In the genomic region with DNA sequence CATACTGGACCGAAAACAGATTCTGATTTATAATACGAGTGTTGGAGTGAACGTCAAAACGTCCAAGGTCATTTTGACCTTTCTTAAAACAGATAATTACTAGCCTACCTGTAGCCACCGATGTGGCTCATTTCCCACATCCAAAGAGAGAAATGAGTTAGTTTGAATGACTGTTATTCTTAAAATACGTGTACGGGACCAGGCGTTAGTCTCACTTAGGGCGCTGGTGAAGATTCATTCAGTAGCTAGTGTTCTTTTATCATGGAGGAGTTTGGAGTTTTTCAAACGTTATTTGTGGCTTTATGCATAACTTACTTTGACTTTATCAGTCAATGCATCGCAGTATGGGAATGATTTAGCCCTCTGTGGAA, we compare ENCODE assay signal across 10 cellular contexts. TPM values are rescaled to one million over a fixed set of nuclear protein-coding genes. Genes with fewer than 3 reads are reported as not detected.
DNase-seq lines count a peak whose midpoint lies in the region; ATAC-seq and TF ChIP-seq lines count a peak whose summit lies in the region.
"Had no signal": no experiment of that assay in that cellular context is flagged by ENCODE, and none has a peak within 500 bp of the region (broad histone marks: within the 10 kb centered on the region; RNA-seq: fewer than 3 reads in every experiment).

No MANE protein-coding gene starts in this region.

- no peak overlapping the region for H2BK15ac ChIP-seq in neuronal stem cell (ENCODE audit: low read length)

- in situ Hi-C loops in ACHN (cut with HindIII; ENCODE audit: low pct_ligation_motif_present, low pct_unique_long_range_greater_than_20kb, low sequenced_read_pairs) = no loop called here

- H3K9me3 Mint-ChIP-seq in nephron = no peaks in the 10 kb centered on the region

- DNase-seq in ACHN (peak; percentile 42), COR-L47 (lab: John Stamatoyannopoulos, UW) (no peak), neuronal stem cell (ENCODE audit: low spot score) (no peak), hepatic stellate cell (ENCODE audit: low spot score) (no peak)
- DNase-seq: activated CD4-positive, alpha-beta T cell treated with anti-CD3 and anti-CD28 coated beads for 4 hours; occipital lobe had no signal

- peak overlapping the region; percentile 94 to 98 (median 96) for H3K4me3 Mint-ChIP-seq in nephron

- H3K4me2 ChIP-seq in neuronal stem cell (ENCODE audit: insufficient read depth, low read length, poor library complexity, severe bottlenecking) = no peak overlapping the region

- H3K4ac ChIP-seq in neuronal stem cell (ENCODE audit: low read length) = no peak overlapping the region

- no peak overlapping the region for H4K91ac ChIP-seq in neuronal stem cell (ENCODE audit: low read depth, low read length, poor library complexity)

- H3K18ac ChIP-seq in neuronal stem cell (ENCODE audit: low read length) = no peak overlapping the region

- WGBS in HUES64 = 73% methylated on average over 11 of the region's 11 CpGs
- WGBS in neuronal stem cell (ENCODE audit: extremely low coverage in 2 of 2, insufficient read length in 2 of 2, insufficient replicate concordance in 1 of 2), 2 donors = no CpG with 5 or more reads among the region's 11 CpGs

- H3K27me3 Mint-ChIP-seq in nephron (ENCODE audit: low read depth) = peaks cover 8% of the 10 kb centered on the region

- no peak overlapping the region for H2AFZ ChIP-seq in neuronal stem cell (ENCODE audit: low read length)

- H3K4me3 ChIP-seq in HUES64 (ENCODE audit: low read length) (peak overlapping the region; percentile 57), duodenal mucosa (ENCODE audit: low read depth in 1 of 2, low read length in 2 of 2) (peak overlapping the region; percentile 21 to 70), neuronal stem cell (ENCODE audit: low read length in 2 of 2) (peak overlapping the region in 1 of 2 donors; percentile 59)

- H3K79me1 ChIP-seq in neuronal stem cell (ENCODE audit: low read depth, low read length) = no peaks in the 10 kb centered on the region

- H3K27ac ChIP-seq in HUES64 (ENCODE audit: low read depth, low read length) (no peak overlapping the region), duodenal mucosa (ENCODE audit: low read depth, low read length) (no peak overlapping the region), neuronal stem cell (replicated peaks; ENCODE audit: low read length) (no peak overlapping the region)

- H2BK5ac ChIP-seq in neuronal stem cell (ENCODE audit: low read length) = no peak overlapping the region

- no peak for ATAC-seq in GM19023 (IDR thresholded peaks at IDR 0.05; ENCODE audit: unreplicated experiment)

- TF ChIP-seq CTCF in nephron (IDR thresholded peaks at IDR 0.05; ENCODE audit: unreplicated experiment in 3 of 3) = no peak

- H3K27me3 ChIP-seq in HUES64 (ENCODE audit: insufficient read depth, low read length) = peaks cover 62% of the 10 kb centered on the region
- H3K27me3 ChIP-seq in duodenal mucosa (ENCODE audit: control insufficient read depth in 1 of 2, insufficient read depth in 2 of 2, low read length in 2 of 2) = peaks cover 29 to 47% of the 10 kb centered on the region in 2 donors
- H3K27me3 ChIP-seq in neuronal stem cell (ENCODE audit: control insufficient read depth in 3 of 3, insufficient read depth in 3 of 3, low read depth in 1 of 3, low read length in 3 of 3) = peaks cover 0 to 48% (median 23%) of the 10 kb centered on the region in 3 experiments

- no peak overlapping the region for H2AK5ac ChIP-seq in neuronal stem cell (ENCODE audit: low read depth, low read length)

- no peak overlapping the region for H3K23ac ChIP-seq in neuronal stem cell (ENCODE audit: low read depth, low read length, poor library complexity)

- H3K4me1 ChIP-seq in HUES64 (ENCODE audit: insufficient read depth, low read length) (peaks cover 10% of the 10 kb centered on the region), duodenal mucosa (ENCODE audit: control insufficient read depth in 1 of 2, insufficient read depth in 2 of 2, low read length in 2 of 2) (peaks cover 0 to 5% of the 10 kb centered on the region in 2 donors), neuronal stem cell (ENCODE audit: control insufficient read depth in 2 of 2, insufficient read depth in 1 of 2, low read depth in 1 of 2, low read length in 2 of 2) (peaks cover 8 to 10% of the 10 kb centered on the region in 2 donors)

- H3K36me3 ChIP-seq in HUES64 (ENCODE audit: insufficient read depth, low read length) (no peaks in the 10 kb centered on the region), duodenal mucosa (ENCODE audit: control insufficient read depth in 1 of 2, insufficient read depth in 2 of 2, low read length in 2 of 2) (no peaks in the 10 kb centered on the region), neuronal stem cell (replicated peaks in 1 of 2; ENCODE audit: control insufficient read depth in 2 of 2, insufficient read depth in 2 of 2, low read length in 2 of 2) (no peaks in the 10 kb centered on the region)

- no peak overlapping the region for H3K9ac ChIP-seq in HUES64 (ENCODE audit: low read depth, low read length)
- H3K9ac ChIP-seq in duodenal mucosa (ENCODE audit: low read depth in 1 of 2, low read length in 2 of 2) = no peak overlapping the region
- H3K9ac ChIP-seq in neuronal stem cell (ENCODE audit: low read depth, low read length, poor library complexity) = no peak overlapping the region

- H4K8ac ChIP-seq in neuronal stem cell (ENCODE audit: low read depth, low read length) = no peak overlapping the region

- no peaks in the 10 kb centered on the region for H3K36me3 Mint-ChIP-seq in nephron (ENCODE audit: low read depth)

- H3K27ac Mint-ChIP-seq in nephron = peak overlapping the region; percentile 93 to 97 (median 94)

- H2BK12ac ChIP-seq in neuronal stem cell (ENCODE audit: low read length) = no peak overlapping the region

- H3K14ac ChIP-seq in neuronal stem cell (ENCODE audit: low read length) = no peak overlapping the region

- no peak overlapping the region for H2BK120ac ChIP-seq in neuronal stem cell (ENCODE audit: low read depth, low read length)

- H3K9me3 ChIP-seq in HUES64 (ENCODE audit: insufficient read depth, low read depth, low read length) = no peaks in the 10 kb centered on the region
- no peaks in the 10 kb centered on the region for H3K9me3 ChIP-seq in duodenal mucosa (ENCODE audit: control insufficient read depth in 1 of 2, low read length in 2 of 2)
- H3K9me3 ChIP-seq in neuronal stem cell (replicated peaks in 1 of 2; ENCODE audit: control insufficient read depth in 2 of 2, insufficient read depth in 1 of 2, low read depth in 1 of 2, low read length in 2 of 2) = no peaks in the 10 kb centered on the region

- peaks cover 16% of the 10 kb centered on the region for H3K4me1 Mint-ChIP-seq in nephron

RNA-seq across cellular contexts. Expression of a gene that starts 1.4 kb away (rescaled TPM):
- 0.55 TPM for polyA plus RNA-seq in HUES64 (2013, experiment 1 of 2)
- 0.89 TPM for polyA plus RNA-seq in HUES64 (2013, experiment 2 of 2)
- 1.6 TPM for polyA plus RNA-seq in neuronal stem cell (2013, experiment 1 of 2)
- 1.5 TPM for polyA plus RNA-seq in neuronal stem cell (2013, experiment 2 of 2)
